Comparison of ENCODE assay signal across 30 cellular contexts in genomic region chr2:171847627-171848026, GRCh38.
"Had no signal": no experiment of that assay in that cellular context is flagged by ENCODE, and none has a peak within 500 bp of the region (broad histone marks: within the 10 kb centered on the region; RNA-seq: fewer than 3 reads in every experiment).

No MANE protein-coding gene starts in this region.

- H3K9me3 Mint-ChIP-seq: activated CD4-positive, alpha-beta T cell treated with anti-CD3 and anti-CD28 coated beads, Interleukin-2, amount 10 ng/mL, durations not matched to agents 7 days and 5 days; activated naive CD4-positive, alpha-beta T cell treated with anti-CD3 and anti-CD28 coated beads for 36 hours; activated naive CD8-positive, alpha-beta T cell treated with anti-CD3 and anti-CD28 coated beads, Interleukin-2, amount 50 U/mL, for 24 hours; activated T-cell treated with anti-CD3 and anti-CD28 coated beads, Interleukin-2, amount 50 U/mL, for 24 hours; activated T-helper 2 cell treated with anti-CD3 and anti-CD28 coated beads, Interferon-gamma antibody, Interleukin-2, Interleukin-4, amounts not matched to agents 10 μg/mL and 5 μg/mL and 100 μg/mL, durations not matched to agents 14 hours and 24 hours and 36 hours; brain; T-helper 1 cell treated with Interleukin-12 subunit alpha and Interleukin-12 subunit beta and Interleukin-4 antibody, amounts not matched to agents 30 μg/mL and 1 μg/mL, for 36 hours; T-helper 2 cell treated with Interferon-gamma antibody and Interleukin-4, amounts not matched to agents 5 μg/mL and 100 μg/mL, for 36 hours had no signal

- ATAC-seq: activated CD4-positive, alpha-beta T cell treated with anti-CD3 and anti-CD28 coated beads for 36 hours; activated CD4-positive, CD25-positive, alpha-beta regulatory T cell treated with anti-CD3 and anti-CD28 coated beads, Interleukin-2, amount 50 U/mL, for 24 hours; activated CD8-positive, alpha-beta T cell treated with anti-CD3 and anti-CD28 coated beads, Interleukin-2, amount 10 ng/mL, durations not matched to agents 7 days and 5 days; activated naive CD8-positive, alpha-beta T cell treated with anti-CD3 and anti-CD28 coated beads, Interleukin-2, amount 50 U/mL, for 24 hours; PC-3; Right ventricle myocardium inferior; WTC11 had no signal

- DNase-seq: activated CD4-positive, alpha-beta T cell treated with anti-CD3 and anti-CD28 coated beads for 36 hours; activated CD4-positive, alpha-beta T cell treated with anti-CD3 and anti-CD28 coated beads, Interleukin-2, amount 10 ng/mL, durations not matched to agents 7 days and 5 days; activated CD4-positive, alpha-beta T cell treated with anti-CD3 and anti-CD28 coated beads, Interleukin-2, amount 50 U/mL, for 48 hours; activated CD8-positive, alpha-beta T cell treated with anti-CD3 and anti-CD28 coated beads, Interleukin-2, amount 10 ng/mL, durations not matched to agents 7 days and 5 days; activated gamma-delta T cell; activated naive CD4-positive, alpha-beta T cell treated with anti-CD3 and anti-CD28 coated beads for 36 hours; activated naive CD8-positive, alpha-beta T cell treated with anti-CD3 and anti-CD28 coated beads, Interleukin-2, amount 50 U/mL, for 24 hours; activated T-cell treated with anti-CD3 and anti-CD28 coated beads, Interleukin-2, amount 50 U/mL, for 24 hours; anterior cingulate cortex; caudate nucleus; cerebellar nuclear complex; NCI-H1092; NCI-H1436 treated with DMSO at 0.1 percent for 48 hours; NCI-H2029; NCI-H226; NCI-H524 treated with DMSO at 0.1 percent for 48 hours; NCI-H748 treated with DMSO at 0.1 percent for 48 hours; NK-92 treated with Interleukin-12 subunit alpha and Interleukin-12 subunit beta, amount 100 ng/mL, for 24 hours; PC-3; Peyer's patch; SIG-M5; SK-N-SH had no signal

- H3K4me3 Mint-ChIP-seq: activated CD4-positive, alpha-beta T cell treated with anti-CD3 and anti-CD28 coated beads for 36 hours; activated CD4-positive, alpha-beta T cell treated with anti-CD3 and anti-CD28 coated beads, Interleukin-2, amount 10 ng/mL, durations not matched to agents 7 days and 5 days; activated CD8-positive, alpha-beta T cell treated with anti-CD3 and anti-CD28 coated beads, Interleukin-2, amount 10 ng/mL, durations not matched to agents 7 days and 5 days; activated naive CD4-positive, alpha-beta T cell treated with anti-CD3 and anti-CD28 coated beads for 36 hours; activated naive CD8-positive, alpha-beta T cell; activated naive CD8-positive, alpha-beta T cell treated with anti-CD3 and anti-CD28 coated beads, Interleukin-2, amount 50 U/mL, for 24 hours; activated T-cell treated with anti-CD3 and anti-CD28 coated beads, Interleukin-2, amount 50 U/mL, for 24 hours; brain; T-helper 1 cell treated with Interleukin-12 subunit alpha and Interleukin-12 subunit beta and Interleukin-4 antibody, amounts not matched to agents 30 μg/mL and 1 μg/mL, for 36 hours; T-helper 2 cell treated with Interferon-gamma antibody and Interleukin-4, amounts not matched to agents 5 μg/mL and 100 μg/mL, for 36 hours; WTC11 had no signal

- H3K27me3 Mint-ChIP-seq: activated CD4-positive, alpha-beta T cell treated with anti-CD3 and anti-CD28 coated beads for 36 hours; activated CD4-positive, alpha-beta T cell treated with anti-CD3 and anti-CD28 coated beads, Interleukin-2, amount 10 ng/mL, durations not matched to agents 7 days and 5 days; activated naive CD8-positive, alpha-beta T cell; activated naive CD8-positive, alpha-beta T cell treated with anti-CD3 and anti-CD28 coated beads, Interleukin-2, amount 50 U/mL, for 24 hours; activated T-cell treated with anti-CD3 and anti-CD28 coated beads, Interleukin-2, amount 50 U/mL, for 24 hours; brain had no signal

- H3K4me1 Mint-ChIP-seq: activated CD4-positive, alpha-beta T cell treated with anti-CD3 and anti-CD28 coated beads for 36 hours; activated CD4-positive, alpha-beta T cell treated with anti-CD3 and anti-CD28 coated beads, Interleukin-2, amount 10 ng/mL, durations not matched to agents 7 days and 5 days; activated naive CD8-positive, alpha-beta T cell treated with anti-CD3 and anti-CD28 coated beads, Interleukin-2, amount 50 U/mL, for 24 hours; WTC11 had no signal

- H3K27ac Mint-ChIP-seq: activated CD4-positive, alpha-beta T cell treated with anti-CD3 and anti-CD28 coated beads for 36 hours; activated CD4-positive, alpha-beta T cell treated with anti-CD3 and anti-CD28 coated beads, Interleukin-2, amount 10 ng/mL, durations not matched to agents 7 days and 5 days; activated CD8-positive, alpha-beta T cell treated with anti-CD3 and anti-CD28 coated beads, Interleukin-2, amount 10 ng/mL, durations not matched to agents 7 days and 5 days; activated naive CD4-positive, alpha-beta T cell treated with anti-CD3 and anti-CD28 coated beads for 36 hours; activated naive CD8-positive, alpha-beta T cell; activated naive CD8-positive, alpha-beta T cell treated with anti-CD3 and anti-CD28 coated beads, Interleukin-2, amount 50 U/mL, for 24 hours; activated T-cell treated with anti-CD3 and anti-CD28 coated beads, Interleukin-2, amount 50 U/mL, for 24 hours; activated T-helper 2 cell treated with anti-CD3 and anti-CD28 coated beads, Interferon-gamma antibody, Interleukin-2, Interleukin-4, amounts not matched to agents 10 μg/mL and 5 μg/mL and 100 μg/mL, durations not matched to agents 14 hours and 24 hours and 36 hours; T-helper 2 cell treated with Interferon-gamma antibody and Interleukin-4, amounts not matched to agents 5 μg/mL and 100 μg/mL, for 36 hours; WTC11 had no signal
